Comparison of ENCODE assay signal across 21 cellular contexts in the genomic region with DNA sequence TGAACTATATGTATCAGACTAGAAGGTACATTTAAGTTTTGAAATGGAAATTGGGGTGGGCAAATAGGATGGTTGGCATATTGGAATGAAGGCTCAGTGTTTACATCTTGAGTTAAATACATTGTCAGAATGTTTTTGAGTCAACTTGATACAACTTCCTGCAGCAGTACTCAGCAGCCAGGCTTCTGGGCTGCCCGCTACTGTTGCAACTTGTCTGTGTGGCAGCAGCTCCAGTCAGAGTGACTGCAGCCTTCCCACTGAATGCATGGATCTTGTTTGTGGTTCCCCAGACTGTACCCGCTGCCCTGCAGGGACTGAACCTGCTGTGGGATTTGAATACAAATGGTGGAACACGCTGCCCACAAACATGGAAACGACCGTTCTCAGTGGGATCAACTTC.
"Had no signal": no experiment of that assay in that cellular context is flagged by ENCODE, and none has a peak within 500 bp of the region (broad histone marks: within the 10 kb centered on the region; RNA-seq: fewer than 3 reads in every experiment).

No MANE protein-coding gene starts in this region.

- ATAC-seq: effector memory CD8-positive, alpha-beta T cell; gastrocnemius medialis; heart left ventricle; left cardiac atrium; left lung; naive thymus-derived CD4-positive, alpha-beta T cell; pancreas; stimulated activated naive B cell treated with anti-CD40 and anti-IgM and Interleukin-4, amounts not matched to agents 10 μg/mL and 1 μg/mL and 100 μg/mL, for 72 hours had no signal

- H3K4me2 ChIP-seq: hepatocyte had no signal

- H3K36me3 ChIP-seq: gastrocnemius medialis, heart left ventricle, left lung, thyroid gland had no signal

- DNase-seq: cerebellar nuclear complex; cortex of kidney; effector memory CD8-positive, alpha-beta T cell; gastrocnemius medialis; heart left ventricle; left cardiac atrium; left lung; mesendoderm; midbrain; naive thymus-derived CD4-positive, alpha-beta T cell; nephron progenitor cell; pancreas; retina; small intestine; stimulated activated CD4-positive, alpha-beta T cell treated with anti-CD3 and anti-CD28 coated beads, Interleukin-15, amount 100 ng/mL, for 24 hours; stimulated activated CD4-positive, alpha-beta T cell treated with anti-CD3 and anti-CD28 coated beads, Interleukin-2, amount 100 ng/mL, for 48 hours; stimulated activated naive B cell treated with anti-CD40 and anti-IgM and Interleukin-4, amounts not matched to agents 10 μg/mL and 1 μg/mL and 100 μg/mL, for 72 hours; thyroid gland; trophoblast cell had no signal

- FAIRE-seq: endometrium, pancreas, small intestine had no signal

- H3K27ac ChIP-seq: gastrocnemius medialis, heart left ventricle, hepatocyte, left lung, pancreas, thyroid gland had no signal

- H3K4me3 ChIP-seq: gastrocnemius medialis, heart left ventricle, hepatocyte, left lung, pancreas, thyroid gland had no signal

- H3K27me3 ChIP-seq: gastrocnemius medialis, heart left ventricle, hepatocyte, left lung, pancreas, thyroid gland had no signal

- H3K79me2 ChIP-seq: hepatocyte had no signal

- H3K4me1 ChIP-seq: gastrocnemius medialis had no signal

- H2AFZ ChIP-seq: hepatocyte had no signal

- H3K9me3 ChIP-seq: gastrocnemius medialis, heart left ventricle, left lung, pancreas, thyroid gland had no signal
